Comparison of ENCODE assay signal across 9 cellular contexts in the genomic region with DNA sequence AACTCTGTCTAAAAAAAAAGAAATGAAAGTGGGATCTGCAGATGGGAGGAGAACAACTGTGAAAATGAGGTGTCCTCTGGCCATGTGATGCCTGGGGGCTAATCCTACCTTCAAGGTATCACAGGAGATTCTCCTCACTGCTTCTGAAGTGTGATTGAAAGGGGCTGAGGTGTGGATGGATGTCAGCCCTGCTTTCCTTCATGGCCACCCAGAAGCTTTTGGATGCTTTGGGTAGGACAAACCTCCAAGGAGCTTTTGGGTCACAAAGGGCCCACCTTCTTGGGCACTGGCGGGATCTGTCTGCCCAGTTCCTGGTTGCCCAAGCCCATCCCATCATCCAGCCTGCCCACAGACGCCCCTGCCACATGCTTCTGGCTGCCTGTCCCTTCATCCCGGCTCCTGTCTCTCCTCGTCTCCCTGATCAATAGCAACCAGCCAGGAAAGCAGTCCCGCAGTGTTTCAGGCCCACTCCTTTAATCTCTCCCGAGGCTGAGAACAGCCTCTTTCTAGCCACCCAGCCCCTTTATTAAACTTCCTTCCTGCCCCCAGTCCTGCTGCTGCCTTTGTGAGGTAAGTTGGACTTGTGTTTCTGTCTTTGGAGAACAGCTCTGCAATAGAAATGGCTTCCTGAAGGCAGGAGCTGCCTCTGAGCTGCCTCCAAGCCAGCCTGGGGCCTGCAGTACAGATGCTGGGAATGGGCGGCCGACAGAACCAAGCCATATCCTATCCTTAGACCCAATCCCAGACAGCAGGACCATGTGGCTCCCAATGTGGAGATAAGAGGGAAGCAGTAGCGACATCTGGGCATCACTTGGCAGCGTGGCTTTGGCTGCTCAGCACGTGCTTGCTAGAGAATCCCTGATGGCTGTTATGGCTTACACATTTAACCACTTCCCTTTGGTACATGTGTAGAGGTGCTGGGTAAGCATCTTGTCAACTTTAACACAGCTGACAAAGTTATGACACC.
A peak's percentile ranks its signal among the peaks of the same experiment; 100 is the strongest.
DNase-seq lines count a peak whose midpoint lies in the region; ATAC-seq and TF ChIP-seq lines count a peak whose summit lies in the region.
"Had no signal": no experiment of that assay in that cellular context is flagged by ENCODE, and none has a peak within 500 bp of the region (broad histone marks: within the 10 kb centered on the region; RNA-seq: fewer than 3 reads in every experiment).

No MANE protein-coding gene starts in this region.

- no peaks in the 10 kb centered on the region for H3K27me3 Mint-ChIP-seq in CD8-positive, alpha-beta T cell (ENCODE audit: low read depth)
- H3K27me3 Mint-ChIP-seq in central memory CD8-positive, alpha-beta T cell: no peaks in the 10 kb centered on the region
- no peaks in the 10 kb centered on the region for H3K27me3 Mint-ChIP-seq in neural crest cell (ENCODE audit: low read depth)

- peak overlapping the region; percentile 78 for H3K27ac Mint-ChIP-seq in CD8-positive, alpha-beta T cell
- H3K27ac Mint-ChIP-seq in central memory CD8-positive, alpha-beta T cell (ENCODE audit: low read depth): no peak overlapping the region
- peak overlapping the region; percentile 35 for H3K27ac Mint-ChIP-seq in neural crest cell (ENCODE audit: unreplicated experiment)

- no peaks in the 10 kb centered on the region for H3K36me3 ChIP-seq in CD8-positive, alpha-beta T cell (ENCODE audit: insufficient read depth, low read length)
- no peaks in the 10 kb centered on the region for H3K36me3 ChIP-seq in NT2/D1 (ENCODE audit: insufficient read depth, insufficient read length, low read length)
- no peaks in the 10 kb centered on the region for H3K36me3 ChIP-seq in tibial nerve

- TF ChIP-seq POLR2A in tibial nerve (IDR thresholded peaks at IDR 0.05): no peak

- peak in 5 of 7 experiments; percentile 10 to 65 (median 39) for DNase-seq in CD8-positive, alpha-beta T cell
- DNase-seq in NT2/D1 (ENCODE audit: low read depth, low spot score) (no peak), neural crest cell (ENCODE audit: low read depth, low spot score) (no peak), NCI-H2081 treated with DMSO at 0.1 percent for 48 hours (lab: John Stamatoyannopoulos, UW) (no peak), GM10248 (ENCODE audit: extremely low spot score) (no peak), tibial nerve (ENCODE audit: low spot score in 2 of 2) (no peak), NCI-H774 (lab: John Stamatoyannopoulos, UW) (no peak)
- DNase-seq in central memory CD8-positive, alpha-beta T cell (ENCODE audit: low spot score in 2 of 2): peak in 1 of 2 donors; percentile 22
- DNase-seq: SIG-M5 had no signal

- POLR2A ChIA-PET in CD8-positive, alpha-beta T cell (lab: Charles Lee): interaction anchor here (0.7 to 1.7 kb wide), 6 partner anchors 11 to 87 kb away, joined by 3 to 5 read pairs (median 4); no protein-coding TSS in a partner anchor
- POLR2A ChIA-PET in GM10248 (lab: Yijun Ruan, JAX): no interaction called here

- peak overlapping the region; percentile 53 for H3K9ac ChIP-seq in NT2/D1 (ENCODE audit: insufficient read length, low read depth)

- peaks cover 22% of the 10 kb centered on the region for H3K4me1 ChIP-seq in CD8-positive, alpha-beta T cell (ENCODE audit: insufficient read depth, low read length)
- H3K4me1 ChIP-seq in NT2/D1 (ENCODE audit: insufficient read depth, insufficient read length) (peaks cover 39% of the 10 kb centered on the region), tibial nerve (peaks cover 0 to 83% (median 34%) of the 10 kb centered on the region in 4 donors)

- WGBS in tibial nerve, 2 donors: 75% methylated on average over 11 of the region's 11 CpGs

- H3K36me3 Mint-ChIP-seq in CD8-positive, alpha-beta T cell: peaks cover 20% of the 10 kb centered on the region
- no peaks in the 10 kb centered on the region for H3K36me3 Mint-ChIP-seq in central memory CD8-positive, alpha-beta T cell (ENCODE audit: insufficient read depth)
- H3K36me3 Mint-ChIP-seq in neural crest cell (ENCODE audit: low read depth): no peaks in the 10 kb centered on the region

- H3K4me1 Mint-ChIP-seq in CD8-positive, alpha-beta T cell (ENCODE audit: low read depth): peaks cover 43% of the 10 kb centered on the region
- peaks cover 22% of the 10 kb centered on the region for H3K4me1 Mint-ChIP-seq in central memory CD8-positive, alpha-beta T cell
- H3K4me1 Mint-ChIP-seq in neural crest cell: peaks cover 66% of the 10 kb centered on the region

- H3K9me3 ChIP-seq in CD8-positive, alpha-beta T cell (ENCODE audit: low read length): no peaks in the 10 kb centered on the region
- H3K9me3 ChIP-seq in NT2/D1 (ENCODE audit: insufficient read depth, low read length): no peaks in the 10 kb centered on the region
- H3K9me3 ChIP-seq in tibial nerve: no peaks in the 10 kb centered on the region

- H3K27me3 ChIP-seq in CD8-positive, alpha-beta T cell (ENCODE audit: insufficient read depth, low read length): no peaks in the 10 kb centered on the region
- H3K27me3 ChIP-seq in NT2/D1 (ENCODE audit: insufficient read depth, insufficient read length) (no peaks in the 10 kb centered on the region), tibial nerve (no peaks in the 10 kb centered on the region)

- H3K9me3 Mint-ChIP-seq in CD8-positive, alpha-beta T cell: no peaks in the 10 kb centered on the region
- no peaks in the 10 kb centered on the region for H3K9me3 Mint-ChIP-seq in central memory CD8-positive, alpha-beta T cell
- H3K9me3 Mint-ChIP-seq in neural crest cell: no peaks in the 10 kb centered on the region

- CTCF ChIA-PET in CD8-positive, alpha-beta T cell (lab: Charles Lee): interaction anchor here (0.8 to 2.0 kb wide), 5 partner anchors 18 to 95 kb away, joined by 3 to 8 read pairs (median 3); partner anchors contain the start of gene MAN1C1
- CTCF ChIA-PET in GM10248 (lab: Yijun Ruan, JAX): interaction anchor here (1.0 kb wide), 1 partner anchor 11 kb away, joined by 3 read pairs; no protein-coding TSS in a partner anchor

- peak; percentile 95 for ATAC-seq in CD8-positive, alpha-beta T cell
- ATAC-seq in central memory CD8-positive, alpha-beta T cell (replicated peaks; ENCODE audit: extremely low read depth, poor library complexity, severe bottlenecking): peak; percentile 100

- intact Hi-C loops in CD8-positive, alpha-beta T cell (cut with DNase I, micrococcal nuclease): no loop called here

- no peak overlapping the region for H3K4me3 Mint-ChIP-seq in CD8-positive, alpha-beta T cell
- H3K4me3 Mint-ChIP-seq in central memory CD8-positive, alpha-beta T cell: peak overlapping the region; percentile 7
- H3K4me3 Mint-ChIP-seq in neural crest cell: no peak overlapping the region

- no peak overlapping the region for H3K4me3 ChIP-seq in CD8-positive, alpha-beta T cell (ENCODE audit: low read depth, low read length)
- H3K4me3 ChIP-seq in NT2/D1 (ENCODE audit: insufficient read length, low read depth) (no peak overlapping the region), tibial nerve (no peak overlapping the region)

- TF ChIP-seq CTCF in CD8-positive, alpha-beta T cell (IDR thresholded peaks at IDR 0.05): no peak
- no peak for TF ChIP-seq CTCF in neural crest cell (conservative IDR thresholded peaks at IDR 0.05)
- TF ChIP-seq CTCF in GM10248 (IDR thresholded peaks at IDR 0.05; ENCODE audit: control extremely low read depth, extremely low read depth, low read depth, missing control alignments): no peak
- TF ChIP-seq CTCF in tibial nerve (IDR thresholded peaks at IDR 0.05): no peak

- peak in 1 of 2 donors; percentile 67 for TF ChIP-seq EP300 in tibial nerve (IDR thresholded peaks at IDR 0.05)

- H3K27ac ChIP-seq in CD8-positive, alpha-beta T cell (ENCODE audit: low read depth, low read length): no peak overlapping the region
- no peak overlapping the region for H3K27ac ChIP-seq in tibial nerve

Comparison
In these comparisons a context has a peak if more than half of its experiments do, and no peak if none do; other contexts are left out.
1. DNase-seq: peak in CD8-positive, alpha-beta T cell (5 of 7); none in NT2/D1 (single experiment), neural crest cell (single experiment), NCI-H2081 treated with DMSO at 0.1 percent for 48 hours (single experiment), GM10248 (single experiment), tibial nerve (0 of 2) and NCI-H774 (single experiment).